Comparison of ENCODE assay signal across 8 cellular contexts in the genomic region with DNA sequence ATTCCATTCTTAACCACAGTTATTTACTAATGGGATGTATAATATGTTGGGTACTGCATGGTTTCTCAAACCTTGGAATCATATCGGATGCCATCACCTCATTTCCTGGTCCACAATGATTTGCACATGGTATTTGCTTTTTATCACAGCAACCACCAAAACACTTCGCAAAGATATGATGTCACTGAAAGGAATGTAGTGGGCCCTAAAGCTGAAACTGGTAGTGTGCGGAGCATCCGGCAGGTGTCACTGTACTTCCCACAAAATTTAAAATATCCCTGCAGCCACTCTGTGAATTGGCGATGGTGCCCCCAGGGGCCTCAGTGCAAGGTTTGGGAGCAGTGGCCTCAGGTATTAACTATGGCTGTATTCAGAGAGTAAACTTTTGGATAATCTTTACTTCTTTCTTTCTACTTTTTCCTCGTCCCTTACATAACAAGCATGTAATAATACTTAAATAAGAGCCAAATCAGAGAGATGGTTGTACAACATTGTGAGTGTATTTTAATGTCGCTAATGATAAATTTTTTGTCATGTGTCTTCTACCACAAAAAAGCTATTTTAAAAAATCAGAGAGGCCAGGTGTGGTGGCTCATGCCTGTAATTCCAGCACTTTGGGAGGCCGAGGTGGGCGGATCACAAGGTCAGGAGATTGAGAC.
A peak's percentile ranks its signal among the peaks of the same experiment; 100 is the strongest.
DNase-seq lines count a peak whose midpoint lies in the region; ATAC-seq and TF ChIP-seq lines count a peak whose summit lies in the region.

No MANE protein-coding gene starts in this region.

- ATAC-seq in GM21786 (IDR thresholded peaks at IDR 0.05; ENCODE audit: unreplicated experiment): no peak

- no peak for TF ChIP-seq EP300 in neural cell (conservative IDR thresholded peaks at IDR 0.05; ENCODE audit: poor library complexity, severe bottlenecking)

- H3K4me3 ChIP-seq in neural cell (ENCODE audit: low read length): no peak overlapping the region

- no peak overlapping the region for H3K9ac ChIP-seq in neural cell (ENCODE audit: low read length)

- peak; percentile 74 for TF ChIP-seq CTCF in GM12872 (IDR thresholded peaks at IDR 0.05; ENCODE audit: insufficient read depth, low read depth, low read length)
- peak; percentile 60 for TF ChIP-seq CTCF in endothelial cell (IDR thresholded peaks at IDR 0.05; ENCODE audit: unreplicated experiment)
- peak; percentile 42 for TF ChIP-seq CTCF in neural cell (IDR thresholded peaks at IDR 0.05; ENCODE audit: poor library complexity, severe bottlenecking)

- peak overlapping the region; percentile 83 for H3K27ac Mint-ChIP-seq in endothelial cell (ENCODE audit: unreplicated experiment)

- H3K9me3 Mint-ChIP-seq in endothelial cell (ENCODE audit: unreplicated experiment): no peaks in the 10 kb centered on the region

- no peak overlapping the region for H2AFZ ChIP-seq in neural cell (ENCODE audit: low read depth, low read length)

- no peaks in the 10 kb centered on the region for H4K20me1 ChIP-seq in neural cell (ENCODE audit: insufficient read depth)

- no peaks in the 10 kb centered on the region for H3K27me3 ChIP-seq in neural cell (ENCODE audit: insufficient read depth, low read depth, low read length)

- no peaks in the 10 kb centered on the region for H3K9me2 ChIP-seq in neural cell (ENCODE audit: insufficient read depth, low read length)

- peaks cover 2% of the 10 kb centered on the region for H3K4me1 Mint-ChIP-seq in endothelial cell (ENCODE audit: unreplicated experiment)

- no peaks in the 10 kb centered on the region for H3K36me3 ChIP-seq in neural cell (ENCODE audit: insufficient read depth, low read length)

- no peaks in the 10 kb centered on the region for H3K79me2 ChIP-seq in neural cell (replicated peaks; ENCODE audit: insufficient read depth, low read length)

- peak; percentile 19 for TF ChIP-seq RAD21 in neural cell (conservative IDR thresholded peaks at IDR 0.05)

- no peaks in the 10 kb centered on the region for H3K9me3 ChIP-seq in neural cell (ENCODE audit: low read length)

- DNase-seq in A172 (ENCODE audit: low spot score): peak; percentile 85
- peak; percentile 29 to 32 for DNase-seq in NOMO-1 (lab: John Stamatoyannopoulos, UW; ENCODE audit: unreplicated experiment in 2 of 2)
- peak; percentile 46 for DNase-seq in endothelial cell (ENCODE audit: low spot score)
- DNase-seq in NCI-H1092 (lab: John Stamatoyannopoulos, UW): no peak
- no peak for DNase-seq in C1 segment of cervical spinal cord (lab: John Stamatoyannopoulos, UW)

- no peak overlapping the region for H3K4me3 Mint-ChIP-seq in endothelial cell (ENCODE audit: unreplicated experiment)

- no peak overlapping the region for H3K27ac ChIP-seq in neural cell (ENCODE audit: low read length)

- no peaks in the 10 kb centered on the region for H3F3A ChIP-seq in neural cell (ENCODE audit: insufficient read depth, low read length, poor library complexity, severe bottlenecking)

- no peak overlapping the region for H3K4me2 ChIP-seq in neural cell (ENCODE audit: low read length)

- H3K27me3 Mint-ChIP-seq in endothelial cell (ENCODE audit: unreplicated experiment): no peaks in the 10 kb centered on the region

- H3K36me3 Mint-ChIP-seq in endothelial cell (ENCODE audit: low read depth, unreplicated experiment): no peaks in the 10 kb centered on the region

TF ChIP-seq in neural cell, 6 proteins besides CTCF, POLR2A, EP300 and RAD21:
- no peak for TF ChIP-seq MXI1 (conservative IDR thresholded peaks at IDR 0.05; ENCODE audit: poor library complexity, severe bottlenecking)

Comparison
In these comparisons a context has a peak if more than half of its experiments do, and no peak if none do; other contexts are left out.
1. DNase-seq: peak in A172 (single experiment), NOMO-1 (2 of 2) and endothelial cell (single experiment); none in NCI-H1092 (single experiment) and C1 segment of cervical spinal cord (0 of 14).
2. Peak in every context shown above with its lines, with median percentiles within 50 percentile points of each other: CTCF ChIP-seq.